ENCODE assay signal across 11 cellular contexts in genomic region chr6:34383651-34384304, GRCh38. TPM values are rescaled to one million over a fixed set of nuclear protein-coding genes. Genes with fewer than 3 reads are reported as not detected.
A peak's percentile ranks its signal among the peaks of the same experiment; 100 is the strongest.
DNase-seq lines count a peak whose midpoint lies in the region; ATAC-seq, FAIRE-seq and TF ChIP-seq lines count a peak whose summit lies in the region.
"Had no signal": no experiment of that assay in that cellular context is flagged by ENCODE, and none has a peak within 500 bp of the region (broad histone marks: within the 10 kb centered on the region; RNA-seq: fewer than 3 reads in every experiment).

No MANE protein-coding gene starts in this region.

- no peak for TF ChIP-seq POLR2A in K562 (conservative IDR thresholded peaks at IDR 0.05)

- H4K20me1 ChIP-seq in GM23248 (ENCODE audit: insufficient read depth), result peaks cover 7% of the 10 kb centered on the region; the same call in 1 of the 2 replicates
- H4K20me1 ChIP-seq in K562 (replicated peaks; ENCODE audit: control insufficient read depth, insufficient read depth, low read length), result peaks cover 5% of the 10 kb centered on the region
- peaks cover 40% of the 10 kb centered on the region for H4K20me1 ChIP-seq in hepatocyte (ENCODE audit: insufficient read depth, poor library complexity, severe bottlenecking)

- no peaks in the 10 kb centered on the region for H3K36me3 Mint-ChIP-seq in progenitor cell of endocrine pancreas (ENCODE audit: insufficient read depth)

- no TSS peak for BruUV-seq in K562 (replicated peaks; lab: Mats Ljungman, UMichigan)

- no peak overlapping the region for H3K27ac Mint-ChIP-seq in progenitor cell of endocrine pancreas

- TF ChIP-seq CTCF in K562 (IDR thresholded peaks at IDR 0.05 in 2 of 3, conservative IDR thresholded peaks at IDR 0.05 in 1 of 3; ENCODE audit: insufficient read depth in 2 of 3, low read depth in 1 of 3, low read length in 3 of 3) (no peak), hepatocyte (IDR thresholded peaks at IDR 0.05; ENCODE audit: poor library complexity) (no peak), progenitor cell of endocrine pancreas (IDR thresholded peaks at IDR 0.05; ENCODE audit: unreplicated experiment) (no peak)

- no peaks in the 10 kb centered on the region for H3K27me3 Mint-ChIP-seq in progenitor cell of endocrine pancreas

- no peak overlapping the region for H3K4me3 Mint-ChIP-seq in progenitor cell of endocrine pancreas (ENCODE audit: low read depth)

- H3K79me2 ChIP-seq in GM23248 (ENCODE audit: insufficient read depth) (peaks cover 100% of the 10 kb centered on the region), K562 (ENCODE audit: control insufficient read depth, insufficient read depth, low read length) (peaks cover 99% of the 10 kb centered on the region), hepatocyte (peaks cover 91% of the 10 kb centered on the region)

- POLR2A ChIA-PET in K562 (lab: Yijun Ruan, JAX), result interaction anchor here (0.8 to 0.9 kb wide), 3 partner anchors 75 to 147 kb away, joined by 3 read pairs; partner anchors contain the start of gene HMGA1

- in situ Hi-C loops in GM23248 (cut with MboI), result loop anchor here (10.0 kb wide), 1 partner anchor 129 kb away; no protein-coding TSS in a partner anchor
- in situ Hi-C loops in K562 (cut with MboI), result no loop called here

- H3F3A ChIP-seq in GM23248 (ENCODE audit: insufficient read depth), result peaks cover 34% of the 10 kb centered on the region

- H3K4me3 ChIP-seq in GM23248 (no peak overlapping the region), K562 (no peak overlapping the region), hepatocyte (no peak overlapping the region), subcutaneous abdominal adipose tissue (ENCODE audit: low read depth in 1 of 5, low read length in 5 of 5) (no peak overlapping the region)
- H3K4me3 ChIP-seq: GM12878 had no signal

- no peak for TF ChIP-seq EP300 in K562 (IDR thresholded peaks at IDR 0.05; ENCODE audit: low read length)

- H3K9ac ChIP-seq in GM23248 (peak overlapping the region; percentile 27; the same call in 1 of the 2 replicates), K562 (ENCODE audit: insufficient read depth in 1 of 2, low read depth in 2 of 2, low read length in 2 of 2) (peak overlapping the region; percentile 1 to 8; a peak in 1 of 4 replicates), subcutaneous abdominal adipose tissue (ENCODE audit: low read length in 5 of 5) (peak overlapping the region in 2 of 5 donors; percentile 30 to 58)

- H3K36me3 ChIP-seq in GM23248 (ENCODE audit: low read depth) (no peaks in the 10 kb centered on the region), K562 (ENCODE audit: control insufficient read depth, insufficient read depth, low read length) (peaks cover 47% of the 10 kb centered on the region; the same call in 2 of the 3 replicates), hepatocyte (replicated peaks; ENCODE audit: insufficient read depth, low read depth) (no peaks in the 10 kb centered on the region), subcutaneous abdominal adipose tissue (ENCODE audit: control insufficient read depth in 5 of 5, insufficient read depth in 5 of 5, low read length in 5 of 5) (no peaks in the 10 kb centered on the region)

- H3K9me2 ChIP-seq in GM23248 (ENCODE audit: insufficient read depth) (no peaks in the 10 kb centered on the region), hepatocyte (replicated peaks; ENCODE audit: insufficient read depth) (no peaks in the 10 kb centered on the region)

- H2AFZ ChIP-seq in GM23248 (no peak overlapping the region), K562 (ENCODE audit: low read depth, low read length) (no peak overlapping the region), hepatocyte (no peak overlapping the region)

- no peaks in the 10 kb centered on the region for H3K9me3 Mint-ChIP-seq in progenitor cell of endocrine pancreas (ENCODE audit: low read depth)

- H3K27me3 ChIP-seq in GM23248 (replicated peaks; ENCODE audit: insufficient read depth) (no peaks in the 10 kb centered on the region), K562 (ENCODE audit: control insufficient read depth in 2 of 2, insufficient read depth in 2 of 2, low read length in 2 of 2) (no peaks in the 10 kb centered on the region), hepatocyte (no peaks in the 10 kb centered on the region), subcutaneous abdominal adipose tissue (ENCODE audit: control insufficient read depth in 5 of 5, insufficient read depth in 4 of 5, low read length in 5 of 5) (no peaks in the 10 kb centered on the region)

- DNase-seq in GM23248 (peak; percentile 69), K562 (ENCODE audit: extremely low read depth in 1 of 4, low spot score in 3 of 4) (no peak), hepatocyte (ENCODE audit: low spot score) (no peak), SHP77 treated with DMSO at 0.1 percent for 48 hours (lab: John Stamatoyannopoulos, UW) (no peak), progenitor cell of endocrine pancreas (ENCODE audit: low spot score, unreplicated experiment) (no peak), DMS 273 (lab: John Stamatoyannopoulos, UW; ENCODE audit: unreplicated experiment) (no peak)
- DNase-seq: NCI-H187; stimulated activated CD8-positive, alpha-beta memory T cell treated with anti-CD3 and anti-CD28 coated beads, Interleukin-4, amount 100 ng/mL, for 48 hours had no signal

- no peak for ATAC-seq in K562
- ATAC-seq in HG03457 (IDR thresholded peaks at IDR 0.05; ENCODE audit: unreplicated experiment), result no peak

- TF ChIP-seq RAD21 in K562 (CRISPR knock-in tag; conservative IDR thresholded peaks at IDR 0.05 in 1 of 2, IDR thresholded peaks at IDR 0.05 in 1 of 2), result no peak

- FAIRE-seq in K562 (lab: Jason Lieb, UNC), result no peak
- FAIRE-seq: GM12878 had no signal

- CTCF ChIA-PET in K562 (lab: Yijun Ruan, JAX; ENCODE audit: low intra/inter-chr PET ratio), result no interaction called here

- no peaks in the 10 kb centered on the region for H3K4me1 Mint-ChIP-seq in progenitor cell of endocrine pancreas (ENCODE audit: low read depth)

- H3K4me1 ChIP-seq in GM23248 (ENCODE audit: insufficient read depth) (peaks cover 22% of the 10 kb centered on the region), K562 (replicated peaks in 1 of 2; ENCODE audit: control insufficient read depth in 2 of 2, insufficient read depth in 2 of 2, low read length in 2 of 2) (peaks cover 5 to 19% of the 10 kb centered on the region in 2 experiments; a peak in 3 of 5 replicates), hepatocyte (ENCODE audit: insufficient read depth) (peaks cover 19% of the 10 kb centered on the region), subcutaneous abdominal adipose tissue (ENCODE audit: control insufficient read depth in 5 of 5, insufficient read depth in 5 of 5, low read length in 5 of 5) (peaks cover 6 to 32% (median 22%) of the 10 kb centered on the region in 5 donors)

- WGBS in GM23248 (ENCODE audit: low coverage in 1 of 2, low lambda C conversion rate in 2 of 2, missing lambda C conversion rate in 2 of 2), 2 experiments, result 63 to 67% methylated on average over 5 of the region's 5 CpGs
- 52% methylated on average over 5 of the region's 5 CpGs for WGBS in K562 (ENCODE audit: insufficient coverage, low coverage, missing lambda C conversion rate)
- 74% methylated on average over 5 of the region's 5 CpGs for WGBS in hepatocyte (ENCODE audit: low lambda C conversion rate, missing lambda C conversion rate)

- H3K27ac ChIP-seq in GM23248, result peak overlapping the region; percentile 67
- H3K27ac ChIP-seq in K562 (ENCODE audit: extremely low read depth, low read depth, low read length), result peak overlapping the region; percentile 24; the same call in 2 of the 3 replicates
- H3K27ac ChIP-seq in hepatocyte, result peak overlapping the region; percentile 75
- H3K27ac ChIP-seq in subcutaneous abdominal adipose tissue (ENCODE audit: low read depth, low read length), result peak overlapping the region; percentile 69

- H3K9me1 ChIP-seq in K562 (ENCODE audit: control insufficient read depth, insufficient read depth, low read length), result no peaks in the 10 kb centered on the region

- intact Hi-C loops in K562 (cut with micrococcal nuclease), result no loop called here

- H3K4me2 ChIP-seq in GM23248 (ENCODE audit: unreplicated experiment) (no peak overlapping the region), K562 (ENCODE audit: insufficient read depth, low read length) (no peak overlapping the region), hepatocyte (no peak overlapping the region)

- H3K9me3 ChIP-seq in GM23248 (ENCODE audit: low read depth), result no peaks in the 10 kb centered on the region
- no peaks in the 10 kb centered on the region for H3K9me3 ChIP-seq in K562 (replicated peaks; ENCODE audit: control insufficient read depth, insufficient read depth, low read depth, low read length)
- no peaks in the 10 kb centered on the region for H3K9me3 ChIP-seq in hepatocyte (ENCODE audit: low read depth)
- H3K9me3 ChIP-seq in subcutaneous abdominal adipose tissue (ENCODE audit: control insufficient read depth in 5 of 5, low read length in 5 of 5), result no peaks in the 10 kb centered on the region

RNA-seq across cellular contexts. Expression of gene NUDT3, which starts 8.7 kb away (rescaled TPM):
- 11.5 and 13.8 TPM in 2 replicates for total RNA-seq in GM23248 (2014; rRNA removed; shearing (Covaris generic))
- polyA plus RNA-seq in GM23248 (2016; fragmentation: Nextera tagmentation; extraction: Ambion mirVana) (8.1 and 8.9 TPM in 2 replicates), K562 (2011; rRNA removed) (68.5 and 81.2 TPM in 2 replicates), K562 (2014; fragmentation: Illumina TruSeq; extraction: Trizol) (54.8 and 56.0 TPM in 2 replicates), K562 (2014; fragmentation: Nextera tagmentation; extraction: Ambion mirVana) (10 to 100 TPM in 1 of 2 experiments, 1 to 10 TPM in 1; 5.4 to 57.7 TPM), K562 (2014; rRNA removed) (54.4 and 56.8 TPM in 2 replicates), hepatocyte (6.2 and 6.4 TPM in 2 replicates)
- 19.3 and 42.2 TPM in 2 replicates for total RNA-seq in K562 (2011; cell fraction: chromatin; rRNA removed; ENCODE audit: low replicate concordance)
- total RNA-seq in K562 (2011; cell fraction: nucleolus; rRNA removed), result 17.3 and 21.3 TPM in 2 replicates
- total RNA-seq in K562 (2011; cell fraction: nucleoplasm; rRNA removed), result 38.4 and 67.7 TPM in 2 replicates
- total RNA-seq in K562 (2014; rRNA removed) (47.3 and 51.0 TPM in 2 replicates), K562 (2014; rRNA removed; fragmentation: Illumina TruSeq; extraction: Trizol) (61.8 and 70.8 TPM in 2 replicates), K562 (2015; rRNA removed; fragmentation: Illumina TruSeq; extraction: Trizol) (57.2 and 59.8 TPM in 2 replicates), K562 (2021) (49.8 and 56.4 TPM in 2 replicates), hepatocyte (17.9 and 20.4 TPM in 2 replicates), progenitor cell of endocrine pancreas (20.6 and 23.4 TPM in 2 replicates)
- polyA plus RNA-seq in K562 (2011; cell fraction: cytosol; rRNA removed), result 29.2 and 49.7 TPM in 2 replicates
- 20.7 and 29.1 TPM in 2 replicates for polyA plus RNA-seq in K562 (2011; cell fraction: nucleus; rRNA removed)
- polyA plus RNA-seq in K562 (2012), result 15.2 and 19.2 TPM in 2 replicates
- polyA minus RNA-seq in K562 (2011; rRNA and poly(A)+ RNA removed), result 105 and 133 TPM in 2 replicates
- 46.1 and 59.9 TPM in 2 replicates for polyA minus RNA-seq in K562 (2011; cell fraction: cytosol; rRNA and poly(A)+ RNA removed)
- polyA minus RNA-seq in K562 (2011; cell fraction: nucleus; rRNA and poly(A)+ RNA removed), result 9.4 and 18.1 TPM in 2 replicates

RNA-seq across cellular contexts. Expression of gene RPS10, which starts 42.1 kb away (rescaled TPM):
- total RNA-seq in GM23248 (2014; rRNA removed; shearing (Covaris generic)), result 1,857 and 2,539 TPM in 2 replicates
- polyA plus RNA-seq in GM23248 (2016; fragmentation: Nextera tagmentation; extraction: Ambion mirVana) (573 and 596 TPM in 2 replicates), K562 (2011; rRNA removed) (5,201 and 6,397 TPM in 2 replicates), K562 (2014; fragmentation: Illumina TruSeq; extraction: Trizol) (4,753 and 5,213 TPM in 2 replicates), K562 (2014; fragmentation: Nextera tagmentation; extraction: Ambion mirVana) (1,000 to 10,000 TPM; 2,680 to 3,048 TPM), K562 (2014; rRNA removed) (4,615 and 5,251 TPM in 2 replicates), hepatocyte (518 and 544 TPM in 2 replicates)
- total RNA-seq in K562 (2011; cell fraction: chromatin; rRNA removed; ENCODE audit: low replicate concordance), result 244 and 499 TPM in 2 replicates
- 961 and 1,244 TPM in 2 replicates for total RNA-seq in K562 (2011; cell fraction: nucleolus; rRNA removed)
- total RNA-seq in K562 (2011; cell fraction: nucleoplasm; rRNA removed), result 1,028 and 1,732 TPM in 2 replicates
- total RNA-seq in K562 (2014; rRNA removed) (3,907 and 4,273 TPM in 2 replicates), K562 (2014; rRNA removed; fragmentation: Illumina TruSeq; extraction: Trizol) (2,809 and 3,197 TPM in 2 replicates), K562 (2015; rRNA removed; fragmentation: Illumina TruSeq; extraction: Trizol) (3,578 and 3,876 TPM in 2 replicates), K562 (2021) (3,062 and 3,200 TPM in 2 replicates), hepatocyte (1,824 and 2,302 TPM in 2 replicates), progenitor cell of endocrine pancreas (1,118 and 1,174 TPM in 2 replicates)
- polyA plus RNA-seq in K562 (2011; cell fraction: cytosol; rRNA removed), result 12,487 and 14,962 TPM in 2 replicates
- polyA plus RNA-seq in K562 (2011; cell fraction: nucleus; rRNA removed), result 1,847 and 2,630 TPM in 2 replicates
- polyA plus RNA-seq in K562 (2012), result 4,197 and 5,822 TPM in 2 replicates
- 2,379 and 2,522 TPM in 2 replicates for polyA minus RNA-seq in K562 (2011; rRNA and poly(A)+ RNA removed)
- 976 and 1,028 TPM in 2 replicates for polyA minus RNA-seq in K562 (2011; cell fraction: cytosol; rRNA and poly(A)+ RNA removed)
- polyA minus RNA-seq in K562 (2011; cell fraction: nucleus; rRNA and poly(A)+ RNA removed), result 203 and 375 TPM in 2 replicates

Comparison
In these comparisons a context has a peak if more than half of its experiments do, and no peak if none do; other contexts are left out.
1. H3K27ac ChIP-seq: peak in every context shown above with its lines; median percentile 75 in hepatocyte; 69 in subcutaneous abdominal adipose tissue; 67 in GM23248; 24 in K562.